Comparison of ENCODE assay signal across 24 cellular contexts in the genomic region with DNA sequence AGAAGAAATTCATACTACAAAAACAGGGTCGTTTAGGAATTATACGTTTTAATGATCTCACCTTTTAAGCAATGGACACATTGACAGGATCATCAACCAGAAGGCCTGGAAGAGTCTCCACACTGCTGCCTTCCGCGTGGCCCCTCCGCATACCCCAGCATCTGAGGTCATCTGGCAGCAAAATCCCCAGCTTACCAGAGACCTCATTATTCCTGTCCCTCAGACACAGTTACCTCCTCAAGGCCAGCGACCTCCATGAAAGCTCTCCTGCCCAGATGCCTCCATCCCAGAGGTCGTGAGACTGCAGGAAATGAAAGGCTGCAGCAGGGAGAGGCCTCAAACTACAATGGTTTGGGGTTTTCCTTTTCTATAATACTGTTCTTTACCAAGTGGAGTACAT.
"Had no signal": no experiment of that assay in that cellular context is flagged by ENCODE, and none has a peak within 500 bp of the region (broad histone marks: within the 10 kb centered on the region; RNA-seq: fewer than 3 reads in every experiment).

No MANE protein-coding gene starts in this region.

- H3K4me3 ChIP-seq: dorsolateral prefrontal cortex, hepatocyte, prostate gland, right lobe of liver, spleen, testis, tibial nerve, upper lobe of right lung, vagina had no signal

- H3K27ac Mint-ChIP-seq: nephron progenitor cell; stimulated activated memory B cell treated with anti-CD40 and anti-IgM and Interleukin-4, amounts not matched to agents 10 μg/mL and 1 μg/mL and 100 μg/mL, for 72 hours; stimulated activated naive CD8-positive, alpha-beta T cell treated with anti-CD3 and anti-CD28 coated beads, Interleukin-15, Interleukin-2, amounts not matched to agents 100 ng/mL and 50 ng/mL, for 24 hours had no signal

- H2AFZ ChIP-seq: hepatocyte, parathyroid adenoma had no signal

- H3K27me3 Mint-ChIP-seq: stimulated activated memory B cell treated with anti-CD40 and anti-IgM and Interleukin-4, amounts not matched to agents 10 μg/mL and 1 μg/mL and 100 μg/mL, for 72 hours; stimulated activated naive CD8-positive, alpha-beta T cell treated with anti-CD3 and anti-CD28 coated beads, Interleukin-15, Interleukin-2, amounts not matched to agents 100 ng/mL and 50 ng/mL, for 24 hours had no signal

- H3K9me3 ChIP-seq: prostate gland, right lobe of liver, spleen, testis, tibial nerve, upper lobe of right lung, vagina had no signal

- FAIRE-seq: islet of Langerhans had no signal

- H3K36me3 ChIP-seq: prostate gland, right lobe of liver, spleen, tibial nerve, upper lobe of right lung, vagina had no signal

- H3K4me2 ChIP-seq: hepatocyte had no signal

- H3K79me2 ChIP-seq: hepatocyte, parathyroid adenoma had no signal

- H3K4me1 ChIP-seq: prostate gland, right lobe of liver, testis, vagina had no signal

- H3K9me3 Mint-ChIP-seq: naive thymus-derived CD4-positive, alpha-beta T cell; nephron progenitor cell; stimulated activated memory B cell treated with anti-CD40 and anti-IgM and Interleukin-4, amounts not matched to agents 10 μg/mL and 1 μg/mL and 100 μg/mL, for 72 hours; stimulated activated naive CD8-positive, alpha-beta T cell treated with anti-CD3 and anti-CD28 coated beads, Interleukin-15, Interleukin-2, amounts not matched to agents 100 ng/mL and 50 ng/mL, for 24 hours had no signal

- H3K27me3 ChIP-seq: dorsolateral prefrontal cortex, hepatocyte, right lobe of liver, spleen, testis, tibial nerve, upper lobe of right lung, vagina had no signal

- H3K9ac ChIP-seq: parathyroid adenoma had no signal

- H3K36me3 Mint-ChIP-seq: naive thymus-derived CD4-positive, alpha-beta T cell; stimulated activated memory B cell treated with anti-CD40 and anti-IgM and Interleukin-4, amounts not matched to agents 10 μg/mL and 1 μg/mL and 100 μg/mL, for 72 hours had no signal

- H3K27ac ChIP-seq: dorsolateral prefrontal cortex, hepatocyte, parathyroid adenoma, prostate gland, right lobe of liver, spleen, testis, tibial nerve, upper lobe of right lung, vagina had no signal

- H3K4me3 Mint-ChIP-seq: naive thymus-derived CD4-positive, alpha-beta T cell; nephron progenitor cell; stimulated activated memory B cell treated with anti-CD40 and anti-IgM and Interleukin-4, amounts not matched to agents 10 μg/mL and 1 μg/mL and 100 μg/mL, for 72 hours; stimulated activated naive CD8-positive, alpha-beta T cell treated with anti-CD3 and anti-CD28 coated beads, Interleukin-15, Interleukin-2, amounts not matched to agents 100 ng/mL and 50 ng/mL, for 24 hours had no signal

- DNase-seq: cortex of kidney; dorsolateral prefrontal cortex; effector CD8-positive, alpha-beta T cell; foreskin melanocyte; head of caudate nucleus; mammary epithelial cell; naive thymus-derived CD4-positive, alpha-beta T cell; nephron progenitor cell; occipital lobe; right lobe of liver; spleen; stimulated activated CD4-positive, alpha-beta T cell treated with anti-CD3 and anti-CD28 coated beads, Interleukin-15, amount 100 ng/mL, for 24 hours; stimulated activated CD4-positive, alpha-beta T cell treated with anti-CD3 and anti-CD28 coated beads, Interleukin-1b, Interleukin-23, amount 100 ng/mL, for 48 hours; stimulated activated CD4-positive, alpha-beta T cell treated with anti-CD3 and anti-CD28 coated beads, Interleukin-4, amount 100 ng/mL, for 24 hours; testis; upper lobe of right lung had no signal
